ENCODE assay signal across 16 cellular contexts in genomic region chr6:91273729-91274128, GRCh38.
A peak's percentile ranks its signal among the peaks of the same experiment; 100 is the strongest.
DNase-seq lines count a peak whose midpoint lies in the region; ATAC-seq and TF ChIP-seq lines count a peak whose summit lies in the region.
"Had no signal": no experiment of that assay in that cellular context is flagged by ENCODE, and none has a peak within 500 bp of the region (broad histone marks: within the 10 kb centered on the region; RNA-seq: fewer than 3 reads in every experiment).

No MANE protein-coding gene starts in this region.

- no peak overlapping the region for H4K5ac ChIP-seq in mesendoderm (ENCODE audit: low read length)

- TF ChIP-seq POLR2A in adrenal gland (IDR thresholded peaks at IDR 0.05) = no peak

- no peak for TF ChIP-seq CTCF in DND-41 (IDR thresholded peaks at IDR 0.05; ENCODE audit: borderline replicate concordance, extremely low read depth, low read length, poor library complexity, severe bottlenecking)
- no peak for TF ChIP-seq CTCF in adrenal gland (IDR thresholded peaks at IDR 0.05)

- H3K9me3 ChIP-seq in DND-41 (ENCODE audit: insufficient read depth, low read length, severe bottlenecking) (peaks cover 15% of the 10 kb centered on the region), adrenal gland (replicated peaks in 1 of 3) (no peaks in the 10 kb centered on the region)
- H3K9me3 ChIP-seq: colonic mucosa had no signal

- no peak overlapping the region for H3K56ac ChIP-seq in mesendoderm (ENCODE audit: low read length)

- ATAC-seq in DND-41 (ENCODE audit: insufficient read depth, low read depth) (0 out of 3 replicates have a peak, but pooled peaks have one; percentile 35), HG03095 (IDR thresholded peaks at IDR 0.05; ENCODE audit: unreplicated experiment) (no peak)
- ATAC-seq in stimulated activated memory B cell treated with anti-CD40 and anti-IgM and Interleukin-4, amounts not matched to agents 10 μg/mL and 1 μg/mL and 100 μg/mL, for 72 hours = no peak
- ATAC-seq: left lung had no signal

- no peaks in the 10 kb centered on the region for H3K79me1 ChIP-seq in mesendoderm (ENCODE audit: low read length)

- H4K20me1 ChIP-seq in DND-41 (ENCODE audit: insufficient read depth, low read length) = no peaks in the 10 kb centered on the region

- H3K4me3 Mint-ChIP-seq in stimulated activated memory B cell treated with anti-CD40 and anti-IgM and Interleukin-4, amounts not matched to agents 10 μg/mL and 1 μg/mL and 100 μg/mL, for 72 hours = no peak overlapping the region
- H3K4me3 Mint-ChIP-seq in activated CD4-positive, alpha-beta memory T cell treated with anti-CD3 and anti-CD28 coated beads for 36 hours = no peak overlapping the region

- H3K9me3 Mint-ChIP-seq in stimulated activated memory B cell treated with anti-CD40 and anti-IgM and Interleukin-4, amounts not matched to agents 10 μg/mL and 1 μg/mL and 100 μg/mL, for 72 hours = peaks cover 7% of the 10 kb centered on the region
- no peaks in the 10 kb centered on the region for H3K9me3 Mint-ChIP-seq in activated CD4-positive, alpha-beta memory T cell treated with anti-CD3 and anti-CD28 coated beads for 36 hours

- no peaks in the 10 kb centered on the region for H3K4me1 ChIP-seq in DND-41 (ENCODE audit: insufficient read depth, low read length)
- H3K4me1 ChIP-seq in adrenal gland (replicated peaks in 1 of 2) = no peaks in the 10 kb centered on the region
- H3K4me1 ChIP-seq in mesendoderm (ENCODE audit: control insufficient read depth, low read depth, low read length) = no peaks in the 10 kb centered on the region
- H3K4me1 ChIP-seq: colonic mucosa, left lung had no signal

- no peaks in the 10 kb centered on the region for H3K79me2 ChIP-seq in DND-41 (ENCODE audit: insufficient read depth, low read length)
- no peaks in the 10 kb centered on the region for H3K79me2 ChIP-seq in mesendoderm (ENCODE audit: control insufficient read depth, insufficient read depth, low read length)

- no peak overlapping the region for H3K4ac ChIP-seq in mesendoderm (ENCODE audit: low read depth, low read length)

- H3K4me3 ChIP-seq in DND-41 (ENCODE audit: low read depth in 1 of 2, low read length in 2 of 2) (no peak overlapping the region), adrenal gland (no peak overlapping the region), mesendoderm (ENCODE audit: low read length) (no peak overlapping the region)
- H3K4me3 ChIP-seq: colonic mucosa, left lung had no signal

- no peak overlapping the region for H2BK5ac ChIP-seq in mesendoderm (ENCODE audit: low read length)

- POLR2A ChIA-PET in activated CD4-positive, alpha-beta memory T cell treated with anti-CD3 and anti-CD28 coated beads for 36 hours (lab: Charles Lee) = no interaction called here

- H3K9ac ChIP-seq in DND-41 (ENCODE audit: low read depth, low read length) (no peak overlapping the region), mesendoderm (ENCODE audit: low read length) (no peak overlapping the region)

- no peak overlapping the region for H2AK5ac ChIP-seq in mesendoderm (ENCODE audit: low read length)

- H3K18ac ChIP-seq in mesendoderm (ENCODE audit: low read length) = no peak overlapping the region

- no peaks in the 10 kb centered on the region for H3K36me3 Mint-ChIP-seq in stimulated activated memory B cell treated with anti-CD40 and anti-IgM and Interleukin-4, amounts not matched to agents 10 μg/mL and 1 μg/mL and 100 μg/mL, for 72 hours
- H3K36me3 Mint-ChIP-seq in activated CD4-positive, alpha-beta memory T cell treated with anti-CD3 and anti-CD28 coated beads for 36 hours = no peaks in the 10 kb centered on the region

- H2BK15ac ChIP-seq in mesendoderm (replicated peaks; ENCODE audit: low read depth) = no peak overlapping the region

- H3K27ac ChIP-seq in DND-41 (ENCODE audit: low read length) (no peak overlapping the region), adrenal gland (no peak overlapping the region), mesendoderm (ENCODE audit: low read depth, low read length) (no peak overlapping the region)
- H3K27ac ChIP-seq: colonic mucosa, left lung had no signal

- no peak overlapping the region for H3K23ac ChIP-seq in mesendoderm (ENCODE audit: low read length)

- CTCF ChIA-PET in activated CD4-positive, alpha-beta memory T cell treated with anti-CD3 and anti-CD28 coated beads for 36 hours (lab: Charles Lee) = no interaction called here

- intact Hi-C loops in adrenal gland (cut with DNase I) = no loop called here
- intact Hi-C loops in activated CD4-positive, alpha-beta memory T cell treated with anti-CD3 and anti-CD28 coated beads for 36 hours (cut with micrococcal nuclease) = no loop called here

- DNase-seq in DND-41 (peak; percentile 4), NCI-H2171 treated with DMSO at 0.1 percent for 48 hours (lab: John Stamatoyannopoulos, UW) (peak; percentile 21), adrenal gland (peak in 6 of 7 donors; percentile 23 to 64 (median 42)), mesendoderm (peak; percentile 27), H4 (ENCODE audit: low spot score) (no peak)
- no peak for DNase-seq in activated CD4-positive, alpha-beta memory T cell treated with anti-CD3 and anti-CD28 coated beads for 36 hours
- DNase-seq: activated CD8-positive, alpha-beta memory T cell treated with anti-CD3 and anti-CD28 coated beads, Interleukin-2, amount 50 U/mL, for 48 hours; activated gamma-delta T cell treated with Interleukin-2 at 50 U/mL for 16 hours; aorta; colonic mucosa; COR-L47; NCI-H1048; T-helper 2 cell had no signal

- H3K36me3 ChIP-seq in DND-41 (ENCODE audit: insufficient read depth, low read length) (no peaks in the 10 kb centered on the region), adrenal gland (replicated peaks in 1 of 2) (no peaks in the 10 kb centered on the region), mesendoderm (ENCODE audit: control insufficient read depth, insufficient read depth, low read length) (no peaks in the 10 kb centered on the region)
- H3K36me3 ChIP-seq: colonic mucosa, left lung had no signal

- no peak overlapping the region for H3K27ac Mint-ChIP-seq in stimulated activated memory B cell treated with anti-CD40 and anti-IgM and Interleukin-4, amounts not matched to agents 10 μg/mL and 1 μg/mL and 100 μg/mL, for 72 hours
- no peak overlapping the region for H3K27ac Mint-ChIP-seq in activated CD4-positive, alpha-beta memory T cell treated with anti-CD3 and anti-CD28 coated beads for 36 hours

- H3K27me3 Mint-ChIP-seq in stimulated activated memory B cell treated with anti-CD40 and anti-IgM and Interleukin-4, amounts not matched to agents 10 μg/mL and 1 μg/mL and 100 μg/mL, for 72 hours = no peaks in the 10 kb centered on the region
- H3K27me3 Mint-ChIP-seq in activated CD4-positive, alpha-beta memory T cell treated with anti-CD3 and anti-CD28 coated beads for 36 hours = no peaks in the 10 kb centered on the region

- no peaks in the 10 kb centered on the region for H3K27me3 ChIP-seq in DND-41 (ENCODE audit: insufficient read depth, low read length, poor library complexity)
- no peaks in the 10 kb centered on the region for H3K27me3 ChIP-seq in adrenal gland
- no peaks in the 10 kb centered on the region for H3K27me3 ChIP-seq in mesendoderm (ENCODE audit: insufficient read depth, low read length, poor library complexity)
- H3K27me3 ChIP-seq: colonic mucosa, left lung had no signal

- H2AFZ ChIP-seq in DND-41 (ENCODE audit: low read depth, low read length) = no peak overlapping the region

- H3K4me2 ChIP-seq in DND-41 (ENCODE audit: insufficient read depth, low read length) (no peak overlapping the region), mesendoderm (ENCODE audit: low read length) (no peak overlapping the region)

- no peaks in the 10 kb centered on the region for H3K4me1 Mint-ChIP-seq in stimulated activated memory B cell treated with anti-CD40 and anti-IgM and Interleukin-4, amounts not matched to agents 10 μg/mL and 1 μg/mL and 100 μg/mL, for 72 hours
- H3K4me1 Mint-ChIP-seq in activated CD4-positive, alpha-beta memory T cell treated with anti-CD3 and anti-CD28 coated beads for 36 hours (ENCODE audit: low read depth) = no peaks in the 10 kb centered on the region

- H4K8ac ChIP-seq in mesendoderm (ENCODE audit: low read depth, low read length) = no peak overlapping the region

- 66 to 74% (median 71%) methylated on average over 5 of the region's 5 CpGs for WGBS in adrenal gland, 4 donors
- WGBS in mesendoderm (ENCODE audit: extremely low coverage, insufficient coverage, low lambda C conversion rate) = no CpG with 5 or more reads among the region's 5 CpGs

- no peak overlapping the region for H2BK120ac ChIP-seq in mesendoderm (ENCODE audit: low read depth, low read length)

Comparison
In these comparisons a context has a peak if more than half of its experiments do, and no peak if none do; other contexts are left out.
1. DNase-seq: peak in DND-41 (single experiment), NCI-H2171 treated with DMSO at 0.1 percent for 48 hours (single experiment), adrenal gland (6 of 7) and mesendoderm (single experiment); none in H4 (single experiment) and activated CD4-positive, alpha-beta memory T cell treated with anti-CD3 and anti-CD28 coated beads for 36 hours (single experiment).